Comparison of ENCODE assay signal across 25 cellular contexts in the genomic region with DNA sequence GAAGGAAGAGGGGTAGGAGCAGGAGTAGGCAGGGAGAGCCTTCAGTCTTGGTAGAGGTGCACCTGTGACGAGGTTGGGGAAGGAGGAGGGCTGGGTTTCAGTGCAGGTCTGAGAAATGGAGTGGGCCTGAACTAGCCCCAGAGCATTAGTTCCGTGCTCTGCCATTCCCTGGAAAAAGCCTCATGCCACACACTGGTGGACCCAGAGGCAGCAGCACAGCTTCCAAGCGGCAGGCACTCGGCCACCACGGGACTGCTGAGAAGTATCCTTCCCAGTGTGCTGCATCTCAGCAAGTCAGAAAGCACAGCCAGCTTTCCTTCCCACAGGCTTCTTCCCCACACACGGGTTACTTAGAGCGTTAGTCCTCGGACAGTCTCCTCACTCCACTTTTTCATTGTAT.
"Had no signal": no experiment of that assay in that cellular context is flagged by ENCODE, and none has a peak within 500 bp of the region (broad histone marks: within the 10 kb centered on the region; RNA-seq: fewer than 3 reads in every experiment).

No MANE protein-coding gene starts in this region.

- H3K36me3 Mint-ChIP-seq: activated naive CD4-positive, alpha-beta T cell treated with anti-CD3 and anti-CD28 coated beads, Interleukin-2, amount 50 U/mL, for 24 hours had no signal

- ATAC-seq: activated CD4-positive, alpha-beta T cell treated with anti-CD3 and anti-CD28 coated beads for 36 hours; activated CD8-positive, alpha-beta T cell treated with anti-CD3 and anti-CD28 coated beads for 36 hours had no signal

- H3K9ac ChIP-seq: SK-N-SH had no signal

- H3K27me3 ChIP-seq: breast epithelium, MG63, Peyer's patch, SJCRH30 had no signal

- H3K4me3 ChIP-seq: breast epithelium, MG63, Peyer's patch, SJCRH30 had no signal

- H3K9me3 ChIP-seq: breast epithelium, MG63, Peyer's patch, SJCRH30, SK-N-SH had no signal

- H3K4me1 Mint-ChIP-seq: activated CD4-positive, alpha-beta T cell treated with anti-CD3 and anti-CD28 coated beads for 36 hours; activated naive CD4-positive, alpha-beta T cell treated with anti-CD3 and anti-CD28 coated beads, Interleukin-2, amount 50 U/mL, for 24 hours; central memory CD8-positive, alpha-beta T cell had no signal

- H3K4me2 ChIP-seq: SK-N-SH had no signal

- H3K27ac Mint-ChIP-seq: activated CD4-positive, alpha-beta T cell treated with anti-CD3 and anti-CD28 coated beads for 36 hours; activated CD8-positive, alpha-beta T cell treated with anti-CD3 and anti-CD28 coated beads for 36 hours; activated naive CD4-positive, alpha-beta T cell treated with anti-CD3 and anti-CD28 coated beads, Interleukin-2, amount 50 U/mL, for 24 hours; activated T-cell treated with anti-CD3 and anti-CD28 coated beads, Interleukin-2, amount 50 U/mL, for 24 hours; activated T-helper 1 cell treated with anti-CD3 and anti-CD28 coated beads, Interleukin-12 subunit alpha, Interleukin-12 subunit beta, Interleukin-2, Interleukin-4 antibody, amounts not matched to agents 30 ng/mL and 10 ng/mL and 1 ng/mL, durations not matched to agents 14 hours and 24 hours and 36 hours had no signal

- H3K9me3 Mint-ChIP-seq: activated CD8-positive, alpha-beta T cell treated with anti-CD3 and anti-CD28 coated beads for 36 hours; activated naive CD4-positive, alpha-beta T cell treated with anti-CD3 and anti-CD28 coated beads, Interleukin-2, amount 50 U/mL, for 24 hours; activated T-cell treated with anti-CD3 and anti-CD28 coated beads, Interleukin-2, amount 50 U/mL, for 24 hours; activated T-helper 1 cell treated with anti-CD3 and anti-CD28 coated beads, Interleukin-12 subunit alpha, Interleukin-12 subunit beta, Interleukin-2, Interleukin-4 antibody, amounts not matched to agents 30 ng/mL and 10 ng/mL and 1 ng/mL, durations not matched to agents 14 hours and 24 hours and 36 hours; central memory CD8-positive, alpha-beta T cell had no signal

- H3K4me3 Mint-ChIP-seq: activated CD4-positive, alpha-beta T cell treated with anti-CD3 and anti-CD28 coated beads for 36 hours; activated CD8-positive, alpha-beta T cell treated with anti-CD3 and anti-CD28 coated beads for 36 hours; activated naive CD4-positive, alpha-beta T cell treated with anti-CD3 and anti-CD28 coated beads, Interleukin-2, amount 50 U/mL, for 24 hours; activated T-cell treated with anti-CD3 and anti-CD28 coated beads, Interleukin-2, amount 50 U/mL, for 24 hours; activated T-helper 1 cell treated with anti-CD3 and anti-CD28 coated beads, Interleukin-12 subunit alpha, Interleukin-12 subunit beta, Interleukin-2, Interleukin-4 antibody, amounts not matched to agents 30 ng/mL and 10 ng/mL and 1 ng/mL, durations not matched to agents 14 hours and 24 hours and 36 hours; central memory CD8-positive, alpha-beta T cell had no signal

- DNase-seq: activated CD4-positive, alpha-beta T cell treated with anti-CD3 and anti-CD28 coated beads for 36 hours; activated CD8-positive, alpha-beta memory T cell treated with anti-CD3 and anti-CD28 coated beads, Interleukin-2, amount 50 U/mL, for 4 hours; activated CD8-positive, alpha-beta T cell treated with anti-CD3 and anti-CD28 coated beads for 36 hours; activated effector memory CD4-positive, alpha-beta T cell treated with Interleukin-2 at 50 U/mL for 16 hours; activated naive CD4-positive, alpha-beta T cell; activated T-cell treated with anti-CD3 and anti-CD28 coated beads, Interleukin-2, amount 50 U/mL, for 24 hours; aorta; MG63; NCI-H1105; NCI-H1436; NCI-H1694 treated with DMSO at 0.1 percent for 48 hours; NCI-H2029 treated with DMSO at 0.1 percent for 48 hours; NCI-H446; NCI-H524; Peyer's patch; Right ventricle myocardium superior; SJCRH30; SK-N-SH; T-helper 1 cell had no signal

- H3K4me1 ChIP-seq: breast epithelium, Peyer's patch, SJCRH30 had no signal

- H3K36me3 ChIP-seq: breast epithelium had no signal

- H3K27ac ChIP-seq: breast epithelium, Peyer's patch, RWPE1, SJCRH30, VCaP had no signal

- H3K27me3 Mint-ChIP-seq: activated CD4-positive, alpha-beta T cell treated with anti-CD3 and anti-CD28 coated beads for 36 hours; activated CD8-positive, alpha-beta T cell treated with anti-CD3 and anti-CD28 coated beads for 36 hours; activated naive CD4-positive, alpha-beta T cell treated with anti-CD3 and anti-CD28 coated beads, Interleukin-2, amount 50 U/mL, for 24 hours; activated T-cell treated with anti-CD3 and anti-CD28 coated beads, Interleukin-2, amount 50 U/mL, for 24 hours; central memory CD8-positive, alpha-beta T cell had no signal
